Comparison of ENCODE assay signal across 20 cellular contexts in genomic region chr6:12950879-12951814, GRCh38.
A peak's percentile ranks its signal among the peaks of the same experiment; 100 is the strongest.
DNase-seq lines count a peak whose midpoint lies in the region; ATAC-seq, FAIRE-seq and TF ChIP-seq lines count a peak whose summit lies in the region.
"Had no signal": no experiment of that assay in that cellular context is flagged by ENCODE, and none has a peak within 500 bp of the region (broad histone marks: within the 10 kb centered on the region; RNA-seq: fewer than 3 reads in every experiment).

No MANE protein-coding gene starts in this region.

- intact Hi-C loops in heart left ventricle (cut with DNase I) (loop anchor here in 1 of 10 donors (5.0 kb wide), 1 partner anchor 39 kb away; no protein-coding TSS in a partner anchor), left cardiac atrium (cut with DNase I) (no loop called here), left ventricle myocardium inferior (cut with micrococcal nuclease) (no loop called here)

- WGBS in heart left ventricle, 4 donors, result 70 to 82% (median 76%) methylated on average over 7 of the region's 7 CpGs

- H3K4me1 ChIP-seq in heart left ventricle (peaks cover 0 to 15% (median 0%) of the 10 kb centered on the region in 12 donors), left ventricle myocardium inferior (peaks cover 22% of the 10 kb centered on the region), rectal smooth muscle tissue (ENCODE audit: control insufficient read depth, insufficient read depth, low read length) (peaks cover 4% of the 10 kb centered on the region)
- H3K4me1 ChIP-seq: Caco-2, HAP-1 had no signal

- peak overlapping the region in 9 of 12 donors; percentile 19 to 56 (median 49) for H3K27ac ChIP-seq in heart left ventricle
- peak overlapping the region; percentile 21 for H3K27ac ChIP-seq in left ventricle myocardium inferior (replicated peaks)
- peak overlapping the region; percentile 0 for H3K27ac ChIP-seq in rectal smooth muscle tissue (ENCODE audit: low read depth, low read length)
- H3K27ac ChIP-seq: KMS-11, RWPE1 had no signal

- H3K9me3 ChIP-seq in heart left ventricle (peaks cover 0 to 6% (median 0%) of the 10 kb centered on the region in 12 donors), left ventricle myocardium inferior (replicated peaks) (no peaks in the 10 kb centered on the region)
- H3K9me3 ChIP-seq: Caco-2, HAP-1 had no signal

- TF ChIP-seq CTCF in heart left ventricle (IDR thresholded peaks at IDR 0.05), result no peak
- TF ChIP-seq CTCF in NB4 (IDR thresholded peaks at IDR 0.05; ENCODE audit: low read depth, low read length), result no peak
- no peak for TF ChIP-seq CTCF in left ventricle myocardium inferior (IDR thresholded peaks at IDR 0.05; ENCODE audit: borderline replicate concordance)

- H3K36me3 ChIP-seq in heart left ventricle (no peaks in the 10 kb centered on the region), left ventricle myocardium inferior (no peaks in the 10 kb centered on the region), rectal smooth muscle tissue (ENCODE audit: control insufficient read depth, insufficient read depth, low read length) (no peaks in the 10 kb centered on the region)
- H3K36me3 ChIP-seq: HAP-1 had no signal

- peak in 1 of 5 donors; percentile 29 for DNase-seq in heart left ventricle
- DNase-seq in left cardiac atrium, result no peak
- peak; percentile 70 for DNase-seq in NB4 (ENCODE audit: low read depth)
- DNase-seq in left ventricle myocardium inferior, result no peak
- DNase-seq in frontal cortex (ENCODE audit: low spot score in 2 of 2), result no peak
- no peak for DNase-seq in NOMO-1 treated with dmso at 0.1 percent for 144 hours (lab: John Stamatoyannopoulos, UW; ENCODE audit: unreplicated experiment)
- DNase-seq: Caco-2; CD4-positive, alpha-beta memory T cell; DND-41; NCI-H1105 treated with DMSO at 0.1 percent for 48 hours; NCI-H2171 treated with DMSO at 0.1 percent for 48 hours; NCI-H69 had no signal

- no peak for FAIRE-seq in frontal cortex (lab: Jason Lieb, UNC)
- FAIRE-seq: GM12892, GM18507 had no signal

- no peak overlapping the region for H3K9ac ChIP-seq in rectal smooth muscle tissue (ENCODE audit: low read length)
- H3K9ac ChIP-seq: KMS-11 had no signal

- H3K4me3 ChIP-seq in heart left ventricle, result no peak overlapping the region
- H3K4me3 ChIP-seq in NB4 (ENCODE audit: low read depth, low read length), result no peak overlapping the region
- H3K4me3 ChIP-seq in left ventricle myocardium inferior, result no peak overlapping the region
- no peak overlapping the region for H3K4me3 ChIP-seq in rectal smooth muscle tissue (ENCODE audit: low read length)
- H3K4me3 ChIP-seq: GM23338, HAP-1 had no signal

- TF ChIP-seq POLR2A in heart left ventricle (IDR thresholded peaks at IDR 0.05) (no peak), NB4 (IDR thresholded peaks at IDR 0.05; ENCODE audit: extremely low read depth, insufficient read length) (no peak)

- ATAC-seq in heart left ventricle (peak; percentile 33 to 91 (median 76)), left cardiac atrium (no peak), HG03469 (IDR thresholded peaks at IDR 0.05; ENCODE audit: unreplicated experiment) (no peak)
- ATAC-seq: GM23338 had no signal

- H3K27me3 ChIP-seq in heart left ventricle (no peaks in the 10 kb centered on the region), left ventricle myocardium inferior (ENCODE audit: low read depth) (no peaks in the 10 kb centered on the region), rectal smooth muscle tissue (ENCODE audit: control insufficient read depth, insufficient read depth, low read length) (no peaks in the 10 kb centered on the region)

Comparison
In these comparisons a context has a peak if more than half of its experiments do, and no peak if none do; other contexts are left out.
1. ATAC-seq: peak in heart left ventricle (4 of 4); none in left cardiac atrium (0 of 2) and HG03469 (single experiment).
2. Peak in every context shown above with its lines, with median percentiles within 50 percentile points of each other: H3K27ac ChIP-seq.